ENCODE assay signal across 8 cellular contexts in the genomic region with DNA sequence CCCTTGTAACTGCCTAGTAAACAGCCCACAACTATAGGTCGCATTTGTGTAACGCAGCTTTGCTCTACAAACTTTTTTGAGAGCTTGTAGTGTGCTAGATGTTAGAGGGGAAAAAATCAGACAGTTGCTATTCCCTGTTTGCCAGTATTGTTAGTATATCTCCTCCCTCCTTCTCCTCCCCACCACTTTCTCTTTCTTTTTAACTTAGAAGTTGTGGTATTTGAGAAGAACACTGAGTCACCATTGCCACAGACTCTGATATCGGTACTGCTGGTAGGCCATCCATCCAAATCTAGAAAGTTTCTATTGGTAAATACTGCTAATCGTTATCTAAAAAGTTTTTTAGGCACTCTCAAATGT. TPM values are rescaled to one million over a fixed set of nuclear protein-coding genes. Genes with fewer than 3 reads are reported as not detected.
A peak's percentile ranks its signal among the peaks of the same experiment; 100 is the strongest.
DNase-seq lines count a peak whose midpoint lies in the region; TF ChIP-seq lines count a peak whose summit lies in the region.

No MANE protein-coding gene starts in this region.

- TF ChIP-seq CTCF in GM12864 (IDR thresholded peaks at IDR 0.05; ENCODE audit: low read depth, low read length, missing control alignments) (no peak), NB4 (IDR thresholded peaks at IDR 0.05; ENCODE audit: low read depth, low read length) (no peak)

- H3K4me3 ChIP-seq in GM12864 (ENCODE audit: low read depth, low read length) (peak overlapping the region; percentile 75), H7 (ENCODE audit: insufficient read depth, low read depth, low read length) (peak overlapping the region; percentile 95), NB4 (ENCODE audit: low read depth, low read length) (peak overlapping the region; percentile 90), mesodermal cell (ENCODE audit: extremely low read depth, insufficient read depth, low read length, poor library complexity, severe bottlenecking) (peak overlapping the region; percentile 91)

- no peaks in the 10 kb centered on the region for H3K9me3 ChIP-seq in mesodermal cell (ENCODE audit: control insufficient read depth, low read length)

- no peak for DNase-seq in GM12864 (ENCODE audit: low read depth)
- no peak for DNase-seq in H7
- DNase-seq in NB4 (ENCODE audit: low read depth), result peak; percentile 60
- DNase-seq in caudate nucleus (lab: John Stamatoyannopoulos, UW), result no peak
- no peak for DNase-seq in superior temporal gyrus (ENCODE audit: extremely low spot score)
- no peak for DNase-seq in NCI-H345 treated with DMSO at 0.1 percent for 48 hours (lab: John Stamatoyannopoulos, UW; ENCODE audit: unreplicated experiment)
- DNase-seq in NCI-H1417 (lab: John Stamatoyannopoulos, UW), result no peak

- no peak for TF ChIP-seq POLR2A in NB4 (IDR thresholded peaks at IDR 0.05; ENCODE audit: extremely low read depth, insufficient read length)

- no CpG with 5 or more reads among the region's 4 CpGs for WGBS in mesodermal cell (ENCODE audit: insufficient coverage in 2 of 2), 2 experiments

- no peaks in the 10 kb centered on the region for H3K27me3 ChIP-seq in H7 (ENCODE audit: control insufficient read depth, insufficient read depth, low read length)

- H3K36me3 ChIP-seq in H7 (replicated peaks; ENCODE audit: control insufficient read depth, insufficient read depth, low read length) (peaks cover 14% of the 10 kb centered on the region), mesodermal cell (ENCODE audit: control insufficient read depth, insufficient read depth, low read length) (peaks cover 44% of the 10 kb centered on the region)

- H3K27ac ChIP-seq in caudate nucleus (ENCODE audit: low read depth, low read length) (peak overlapping the region; percentile 93), mesodermal cell (ENCODE audit: low read depth, low read length, severe bottlenecking) (peak overlapping the region; percentile 81)

- peaks cover 37% of the 10 kb centered on the region for H3K4me1 ChIP-seq in mesodermal cell (ENCODE audit: control insufficient read depth, insufficient read depth, low read length, poor library complexity, severe bottlenecking)

RNA-seq across cellular contexts. Expression of a gene that starts 0.7 kb away (rescaled TPM):
- 84.3 and 105 TPM in 2 replicates for total RNA-seq in H7 (2014; rRNA removed; shearing (Covaris generic))
- polyA plus RNA-seq in mesodermal cell (2013, experiment 1 of 2), result 172 TPM
- 171 TPM for polyA plus RNA-seq in mesodermal cell (2013, experiment 2 of 2)

RNA-seq across cellular contexts. Expression of a gene that starts 59.2 kb away (rescaled TPM):
- 0.30 and 0.94 TPM in 2 replicates for total RNA-seq in H7 (2014; rRNA removed; shearing (Covaris generic))
- polyA plus RNA-seq in mesodermal cell (2013, experiment 1 of 2), result 20.7 TPM
- 20.3 TPM for polyA plus RNA-seq in mesodermal cell (2013, experiment 2 of 2)
